2 cellular contexts compared by ENCODE assay signal in the genomic region with DNA sequence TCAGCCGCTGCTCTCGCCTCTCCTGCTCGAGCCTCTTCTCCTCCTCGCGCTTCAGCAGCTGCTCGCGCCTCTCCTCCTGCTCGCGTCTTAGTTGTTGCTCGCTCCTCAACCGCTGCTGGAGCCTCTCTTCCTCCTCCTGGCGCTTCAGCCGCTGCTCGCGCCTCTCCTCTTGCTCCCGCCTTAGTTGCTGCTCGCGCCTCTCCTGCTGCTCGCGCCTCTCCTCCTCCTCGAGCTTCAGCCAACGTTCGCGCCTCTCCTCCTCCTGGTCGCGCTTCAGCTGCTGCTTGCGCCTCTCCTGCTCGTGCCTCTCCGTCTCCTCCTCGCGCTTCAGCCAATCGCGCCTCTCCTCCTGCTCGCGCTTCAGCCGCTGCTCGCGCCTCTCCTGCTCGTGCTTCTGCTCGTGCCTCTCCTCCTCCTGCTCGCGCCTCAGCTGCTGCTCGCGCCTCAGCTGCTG.
TF ChIP-seq lines count a peak whose summit lies in the region.

No MANE protein-coding gene starts in this region.

TF ChIP-seq in Ishikawa, 13 proteins besides CTCF, POLR2A, EP300 and RAD21 (continued from another document):
- TF ChIP-seq, protein P1, sequence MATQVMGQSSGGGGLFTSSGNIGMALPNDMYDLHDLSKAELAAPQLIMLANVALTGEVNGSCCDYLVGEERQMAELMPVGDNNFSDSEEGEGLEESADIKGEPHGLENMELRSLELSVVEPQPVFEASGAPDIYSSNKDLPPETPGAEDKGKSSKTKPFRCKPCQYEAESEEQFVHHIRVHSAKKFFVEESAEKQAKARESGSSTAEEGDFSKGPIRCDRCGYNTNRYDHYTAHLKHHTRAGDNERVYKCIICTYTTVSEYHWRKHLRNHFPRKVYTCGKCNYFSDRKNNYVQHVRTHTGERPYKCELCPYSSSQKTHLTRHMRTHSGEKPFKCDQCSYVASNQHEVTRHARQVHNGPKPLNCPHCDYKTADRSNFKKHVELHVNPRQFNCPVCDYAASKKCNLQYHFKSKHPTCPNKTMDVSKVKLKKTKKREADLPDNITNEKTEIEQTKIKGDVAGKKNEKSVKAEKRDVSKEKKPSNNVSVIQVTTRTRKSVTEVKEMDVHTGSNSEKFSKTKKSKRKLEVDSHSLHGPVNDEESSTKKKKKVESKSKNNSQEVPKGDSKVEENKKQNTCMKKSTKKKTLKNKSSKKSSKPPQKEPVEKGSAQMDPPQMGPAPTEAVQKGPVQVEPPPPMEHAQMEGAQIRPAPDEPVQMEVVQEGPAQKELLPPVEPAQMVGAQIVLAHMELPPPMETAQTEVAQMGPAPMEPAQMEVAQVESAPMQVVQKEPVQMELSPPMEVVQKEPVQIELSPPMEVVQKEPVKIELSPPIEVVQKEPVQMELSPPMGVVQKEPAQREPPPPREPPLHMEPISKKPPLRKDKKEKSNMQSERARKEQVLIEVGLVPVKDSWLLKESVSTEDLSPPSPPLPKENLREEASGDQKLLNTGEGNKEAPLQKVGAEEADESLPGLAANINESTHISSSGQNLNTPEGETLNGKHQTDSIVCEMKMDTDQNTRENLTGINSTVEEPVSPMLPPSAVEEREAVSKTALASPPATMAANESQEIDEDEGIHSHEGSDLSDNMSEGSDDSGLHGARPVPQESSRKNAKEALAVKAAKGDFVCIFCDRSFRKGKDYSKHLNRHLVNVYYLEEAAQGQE (IDR thresholded peaks at IDR 0.05; ENCODE audit: low read depth), result no peak
- TF ChIP-seq EGR1 (IDR thresholded peaks at IDR 0.05), result no peak

TF ChIP-seq in WTC11, 78 proteins besides CTCF, POLR2A, EP300 and RAD21 (continued from another document and continues in another):
- TF ChIP-seq, protein P2, sequence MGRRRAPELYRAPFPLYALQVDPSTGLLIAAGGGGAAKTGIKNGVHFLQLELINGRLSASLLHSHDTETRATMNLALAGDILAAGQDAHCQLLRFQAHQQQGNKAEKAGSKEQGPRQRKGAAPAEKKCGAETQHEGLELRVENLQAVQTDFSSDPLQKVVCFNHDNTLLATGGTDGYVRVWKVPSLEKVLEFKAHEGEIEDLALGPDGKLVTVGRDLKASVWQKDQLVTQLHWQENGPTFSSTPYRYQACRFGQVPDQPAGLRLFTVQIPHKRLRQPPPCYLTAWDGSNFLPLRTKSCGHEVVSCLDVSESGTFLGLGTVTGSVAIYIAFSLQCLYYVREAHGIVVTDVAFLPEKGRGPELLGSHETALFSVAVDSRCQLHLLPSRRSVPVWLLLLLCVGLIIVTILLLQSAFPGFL (CRISPR knock-in tag; IDR thresholded peaks at IDR 0.05; ENCODE audit: borderline replicate concordance), result no peak; the same call in 1 of the 2 replicates
- TF ChIP-seq SMAD3 (CRISPR knock-in tag; IDR thresholded peaks at IDR 0.05; ENCODE audit: borderline replicate concordance), result no peak; the same call in 1 of the 2 replicates
- TF ChIP-seq NFE2L1 (CRISPR knock-in tag; IDR thresholded peaks at IDR 0.05), result peak; percentile 99
- peak; percentile 84; the same call in 1 of the 2 replicates for TF ChIP-seq CREB1 (CRISPR knock-in tag; IDR thresholded peaks at IDR 0.05)
- no peak for TF ChIP-seq SOX15 (CRISPR knock-in tag; IDR thresholded peaks at IDR 0.05)
- TF ChIP-seq, protein P3, sequence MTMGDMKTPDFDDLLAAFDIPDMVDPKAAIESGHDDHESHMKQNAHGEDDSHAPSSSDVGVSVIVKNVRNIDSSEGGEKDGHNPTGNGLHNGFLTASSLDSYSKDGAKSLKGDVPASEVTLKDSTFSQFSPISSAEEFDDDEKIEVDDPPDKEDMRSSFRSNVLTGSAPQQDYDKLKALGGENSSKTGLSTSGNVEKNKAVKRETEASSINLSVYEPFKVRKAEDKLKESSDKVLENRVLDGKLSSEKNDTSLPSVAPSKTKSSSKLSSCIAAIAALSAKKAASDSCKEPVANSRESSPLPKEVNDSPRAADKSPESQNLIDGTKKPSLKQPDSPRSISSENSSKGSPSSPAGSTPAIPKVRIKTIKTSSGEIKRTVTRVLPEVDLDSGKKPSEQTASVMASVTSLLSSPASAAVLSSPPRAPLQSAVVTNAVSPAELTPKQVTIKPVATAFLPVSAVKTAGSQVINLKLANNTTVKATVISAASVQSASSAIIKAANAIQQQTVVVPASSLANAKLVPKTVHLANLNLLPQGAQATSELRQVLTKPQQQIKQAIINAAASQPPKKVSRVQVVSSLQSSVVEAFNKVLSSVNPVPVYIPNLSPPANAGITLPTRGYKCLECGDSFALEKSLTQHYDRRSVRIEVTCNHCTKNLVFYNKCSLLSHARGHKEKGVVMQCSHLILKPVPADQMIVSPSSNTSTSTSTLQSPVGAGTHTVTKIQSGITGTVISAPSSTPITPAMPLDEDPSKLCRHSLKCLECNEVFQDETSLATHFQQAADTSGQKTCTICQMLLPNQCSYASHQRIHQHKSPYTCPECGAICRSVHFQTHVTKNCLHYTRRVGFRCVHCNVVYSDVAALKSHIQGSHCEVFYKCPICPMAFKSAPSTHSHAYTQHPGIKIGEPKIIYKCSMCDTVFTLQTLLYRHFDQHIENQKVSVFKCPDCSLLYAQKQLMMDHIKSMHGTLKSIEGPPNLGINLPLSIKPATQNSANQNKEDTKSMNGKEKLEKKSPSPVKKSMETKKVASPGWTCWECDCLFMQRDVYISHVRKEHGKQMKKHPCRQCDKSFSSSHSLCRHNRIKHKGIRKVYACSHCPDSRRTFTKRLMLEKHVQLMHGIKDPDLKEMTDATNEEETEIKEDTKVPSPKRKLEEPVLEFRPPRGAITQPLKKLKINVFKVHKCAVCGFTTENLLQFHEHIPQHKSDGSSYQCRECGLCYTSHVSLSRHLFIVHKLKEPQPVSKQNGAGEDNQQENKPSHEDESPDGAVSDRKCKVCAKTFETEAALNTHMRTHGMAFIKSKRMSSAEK (CRISPR knock-in tag; IDR thresholded peaks at IDR 0.05; ENCODE audit: borderline replicate concordance), result no peak
- 0 out of 2 replicates have a peak, but pooled peaks have one; percentile 36 for TF ChIP-seq NR1H2 (CRISPR knock-in tag; IDR thresholded peaks at IDR 0.05)
- TF ChIP-seq CBFB (CRISPR knock-in tag; IDR thresholded peaks at IDR 0.05; ENCODE audit: low read depth), result no peak
- no peak for TF ChIP-seq ZNF416 (CRISPR knock-in tag; IDR thresholded peaks at IDR 0.05)
- no peak; the same call in 1 of the 2 replicates for TF ChIP-seq TEAD4 (CRISPR knock-in tag; IDR thresholded peaks at IDR 0.05)
- peak; percentile 44; the same call in 1 of the 2 replicates for TF ChIP-seq ZNF121 (CRISPR knock-in tag; IDR thresholded peaks at IDR 0.05)
- TF ChIP-seq, protein P4, sequence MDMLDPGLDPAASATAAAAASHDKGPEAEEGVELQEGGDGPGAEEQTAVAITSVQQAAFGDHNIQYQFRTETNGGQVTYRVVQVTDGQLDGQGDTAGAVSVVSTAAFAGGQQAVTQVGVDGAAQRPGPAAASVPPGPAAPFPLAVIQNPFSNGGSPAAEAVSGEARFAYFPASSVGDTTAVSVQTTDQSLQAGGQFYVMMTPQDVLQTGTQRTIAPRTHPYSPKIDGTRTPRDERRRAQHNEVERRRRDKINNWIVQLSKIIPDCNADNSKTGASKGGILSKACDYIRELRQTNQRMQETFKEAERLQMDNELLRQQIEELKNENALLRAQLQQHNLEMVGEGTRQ (CRISPR knock-in tag; IDR thresholded peaks at IDR 0.05), result no peak
- TF ChIP-seq, protein P5, sequence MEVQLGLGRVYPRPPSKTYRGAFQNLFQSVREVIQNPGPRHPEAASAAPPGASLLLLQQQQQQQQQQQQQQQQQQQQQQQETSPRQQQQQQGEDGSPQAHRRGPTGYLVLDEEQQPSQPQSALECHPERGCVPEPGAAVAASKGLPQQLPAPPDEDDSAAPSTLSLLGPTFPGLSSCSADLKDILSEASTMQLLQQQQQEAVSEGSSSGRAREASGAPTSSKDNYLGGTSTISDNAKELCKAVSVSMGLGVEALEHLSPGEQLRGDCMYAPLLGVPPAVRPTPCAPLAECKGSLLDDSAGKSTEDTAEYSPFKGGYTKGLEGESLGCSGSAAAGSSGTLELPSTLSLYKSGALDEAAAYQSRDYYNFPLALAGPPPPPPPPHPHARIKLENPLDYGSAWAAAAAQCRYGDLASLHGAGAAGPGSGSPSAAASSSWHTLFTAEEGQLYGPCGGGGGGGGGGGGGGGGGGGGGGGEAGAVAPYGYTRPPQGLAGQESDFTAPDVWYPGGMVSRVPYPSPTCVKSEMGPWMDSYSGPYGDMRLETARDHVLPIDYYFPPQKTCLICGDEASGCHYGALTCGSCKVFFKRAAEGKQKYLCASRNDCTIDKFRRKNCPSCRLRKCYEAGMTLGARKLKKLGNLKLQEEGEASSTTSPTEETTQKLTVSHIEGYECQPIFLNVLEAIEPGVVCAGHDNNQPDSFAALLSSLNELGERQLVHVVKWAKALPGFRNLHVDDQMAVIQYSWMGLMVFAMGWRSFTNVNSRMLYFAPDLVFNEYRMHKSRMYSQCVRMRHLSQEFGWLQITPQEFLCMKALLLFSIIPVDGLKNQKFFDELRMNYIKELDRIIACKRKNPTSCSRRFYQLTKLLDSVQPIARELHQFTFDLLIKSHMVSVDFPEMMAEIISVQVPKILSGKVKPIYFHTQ (CRISPR knock-in tag; IDR thresholded peaks at IDR 0.05), result no peak
- peak; percentile 73; the same call in 1 of the 2 replicates for TF ChIP-seq ZNF317 (CRISPR knock-in tag; IDR thresholded peaks at IDR 0.05; ENCODE audit: borderline replicate concordance, low read depth)
- TF ChIP-seq ZNF396 (CRISPR knock-in tag; IDR thresholded peaks at IDR 0.05; ENCODE audit: borderline replicate concordance), result no peak
- TF ChIP-seq GABPB1 (CRISPR knock-in tag; IDR thresholded peaks at IDR 0.05), result no peak
- no peak for TF ChIP-seq EMX1 (CRISPR knock-in tag; IDR thresholded peaks at IDR 0.05)
- TF ChIP-seq, protein P6, sequence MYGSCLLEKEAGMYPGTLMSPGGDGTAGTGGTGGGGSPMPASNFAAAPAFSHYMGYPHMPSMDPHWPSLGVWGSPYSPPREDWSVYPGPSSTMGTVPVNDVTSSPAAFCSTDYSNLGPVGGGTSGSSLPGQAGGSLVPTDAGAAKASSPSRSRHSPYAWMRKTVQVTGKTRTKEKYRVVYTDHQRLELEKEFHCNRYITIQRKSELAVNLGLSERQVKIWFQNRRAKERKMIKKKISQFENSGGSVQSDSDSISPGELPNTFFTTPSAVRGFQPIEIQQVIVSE (CRISPR knock-in tag; IDR thresholded peaks at IDR 0.05; ENCODE audit: borderline replicate concordance), result no peak
- TF ChIP-seq, protein P7, sequence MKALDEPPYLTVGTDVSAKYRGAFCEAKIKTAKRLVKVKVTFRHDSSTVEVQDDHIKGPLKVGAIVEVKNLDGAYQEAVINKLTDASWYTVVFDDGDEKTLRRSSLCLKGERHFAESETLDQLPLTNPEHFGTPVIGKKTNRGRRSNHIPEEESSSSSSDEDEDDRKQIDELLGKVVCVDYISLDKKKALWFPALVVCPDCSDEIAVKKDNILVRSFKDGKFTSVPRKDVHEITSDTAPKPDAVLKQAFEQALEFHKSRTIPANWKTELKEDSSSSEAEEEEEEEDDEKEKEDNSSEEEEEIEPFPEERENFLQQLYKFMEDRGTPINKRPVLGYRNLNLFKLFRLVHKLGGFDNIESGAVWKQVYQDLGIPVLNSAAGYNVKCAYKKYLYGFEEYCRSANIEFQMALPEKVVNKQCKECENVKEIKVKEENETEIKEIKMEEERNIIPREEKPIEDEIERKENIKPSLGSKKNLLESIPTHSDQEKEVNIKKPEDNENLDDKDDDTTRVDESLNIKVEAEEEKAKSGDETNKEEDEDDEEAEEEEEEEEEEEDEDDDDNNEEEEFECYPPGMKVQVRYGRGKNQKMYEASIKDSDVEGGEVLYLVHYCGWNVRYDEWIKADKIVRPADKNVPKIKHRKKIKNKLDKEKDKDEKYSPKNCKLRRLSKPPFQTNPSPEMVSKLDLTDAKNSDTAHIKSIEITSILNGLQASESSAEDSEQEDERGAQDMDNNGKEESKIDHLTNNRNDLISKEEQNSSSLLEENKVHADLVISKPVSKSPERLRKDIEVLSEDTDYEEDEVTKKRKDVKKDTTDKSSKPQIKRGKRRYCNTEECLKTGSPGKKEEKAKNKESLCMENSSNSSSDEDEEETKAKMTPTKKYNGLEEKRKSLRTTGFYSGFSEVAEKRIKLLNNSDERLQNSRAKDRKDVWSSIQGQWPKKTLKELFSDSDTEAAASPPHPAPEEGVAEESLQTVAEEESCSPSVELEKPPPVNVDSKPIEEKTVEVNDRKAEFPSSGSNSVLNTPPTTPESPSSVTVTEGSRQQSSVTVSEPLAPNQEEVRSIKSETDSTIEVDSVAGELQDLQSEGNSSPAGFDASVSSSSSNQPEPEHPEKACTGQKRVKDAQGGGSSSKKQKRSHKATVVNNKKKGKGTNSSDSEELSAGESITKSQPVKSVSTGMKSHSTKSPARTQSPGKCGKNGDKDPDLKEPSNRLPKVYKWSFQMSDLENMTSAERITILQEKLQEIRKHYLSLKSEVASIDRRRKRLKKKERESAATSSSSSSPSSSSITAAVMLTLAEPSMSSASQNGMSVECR (CRISPR knock-in tag; IDR thresholded peaks at IDR 0.05; ENCODE audit: borderline replicate concordance), result peak; percentile 84
- TF ChIP-seq ZNF138 (CRISPR knock-in tag; conservative IDR thresholded peaks at IDR 0.05), result peak; percentile 48; the same call in 1 of the 2 replicates
- TF ChIP-seq ATF1 (CRISPR knock-in tag; IDR thresholded peaks at IDR 0.05), result no peak; the same call in 1 of the 2 replicates
- TF ChIP-seq, protein P8, sequence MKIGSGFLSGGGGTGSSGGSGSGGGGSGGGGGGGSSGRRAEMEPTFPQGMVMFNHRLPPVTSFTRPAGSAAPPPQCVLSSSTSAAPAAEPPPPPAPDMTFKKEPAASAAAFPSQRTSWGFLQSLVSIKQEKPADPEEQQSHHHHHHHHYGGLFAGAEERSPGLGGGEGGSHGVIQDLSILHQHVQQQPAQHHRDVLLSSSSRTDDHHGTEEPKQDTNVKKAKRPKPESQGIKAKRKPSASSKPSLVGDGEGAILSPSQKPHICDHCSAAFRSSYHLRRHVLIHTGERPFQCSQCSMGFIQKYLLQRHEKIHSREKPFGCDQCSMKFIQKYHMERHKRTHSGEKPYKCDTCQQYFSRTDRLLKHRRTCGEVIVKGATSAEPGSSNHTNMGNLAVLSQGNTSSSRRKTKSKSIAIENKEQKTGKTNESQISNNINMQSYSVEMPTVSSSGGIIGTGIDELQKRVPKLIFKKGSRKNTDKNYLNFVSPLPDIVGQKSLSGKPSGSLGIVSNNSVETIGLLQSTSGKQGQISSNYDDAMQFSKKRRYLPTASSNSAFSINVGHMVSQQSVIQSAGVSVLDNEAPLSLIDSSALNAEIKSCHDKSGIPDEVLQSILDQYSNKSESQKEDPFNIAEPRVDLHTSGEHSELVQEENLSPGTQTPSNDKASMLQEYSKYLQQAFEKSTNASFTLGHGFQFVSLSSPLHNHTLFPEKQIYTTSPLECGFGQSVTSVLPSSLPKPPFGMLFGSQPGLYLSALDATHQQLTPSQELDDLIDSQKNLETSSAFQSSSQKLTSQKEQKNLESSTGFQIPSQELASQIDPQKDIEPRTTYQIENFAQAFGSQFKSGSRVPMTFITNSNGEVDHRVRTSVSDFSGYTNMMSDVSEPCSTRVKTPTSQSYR (CRISPR knock-in tag; IDR thresholded peaks at IDR 0.05), result peak; percentile 96
- peak; percentile 89; the same call in 1 of the 2 replicates for TF ChIP-seq NR3C1 (CRISPR knock-in tag; conservative IDR thresholded peaks at IDR 0.05; ENCODE audit: low read depth)
- TF ChIP-seq, protein P9, sequence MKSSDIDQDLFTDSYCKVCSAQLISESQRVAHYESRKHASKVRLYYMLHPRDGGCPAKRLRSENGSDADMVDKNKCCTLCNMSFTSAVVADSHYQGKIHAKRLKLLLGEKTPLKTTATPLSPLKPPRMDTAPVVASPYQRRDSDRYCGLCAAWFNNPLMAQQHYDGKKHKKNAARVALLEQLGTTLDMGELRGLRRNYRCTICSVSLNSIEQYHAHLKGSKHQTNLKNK (CRISPR knock-in tag; IDR thresholded peaks at IDR 0.05), result no peak
- TF ChIP-seq, protein P10, sequence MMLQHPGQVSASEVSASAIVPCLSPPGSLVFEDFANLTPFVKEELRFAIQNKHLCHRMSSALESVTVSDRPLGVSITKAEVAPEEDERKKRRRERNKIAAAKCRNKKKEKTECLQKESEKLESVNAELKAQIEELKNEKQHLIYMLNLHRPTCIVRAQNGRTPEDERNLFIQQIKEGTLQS (CRISPR knock-in tag; conservative IDR thresholded peaks at IDR 0.05), result no peak
- TF ChIP-seq ZNF423 (CRISPR knock-in tag; IDR thresholded peaks at IDR 0.05), result no peak
